11 cellular contexts compared by ENCODE assay signal in the genomic region with DNA sequence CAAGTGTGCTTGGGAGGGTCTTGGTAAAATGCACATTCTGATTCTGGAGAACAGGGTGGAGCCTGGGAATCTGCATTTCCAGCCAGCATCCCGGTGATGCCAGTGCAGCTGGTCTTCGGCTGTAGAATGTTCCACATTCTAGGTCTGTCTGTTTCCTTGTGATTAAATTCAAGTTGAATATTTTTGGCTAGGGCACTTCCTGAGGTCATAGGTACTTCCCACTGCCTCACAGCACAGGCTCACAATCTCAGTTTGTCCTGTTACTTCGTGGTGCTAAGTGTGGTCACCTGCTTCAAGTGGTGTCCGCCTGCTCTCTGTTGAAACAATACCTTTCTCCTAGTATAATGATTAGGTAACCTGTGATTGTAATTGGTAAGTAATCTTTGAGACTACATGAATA. TPM values are rescaled to one million over a fixed set of nuclear protein-coding genes. Genes with fewer than 3 reads are reported as not detected.
DNase-seq lines count a peak whose midpoint lies in the region; ATAC-seq, FAIRE-seq and TF ChIP-seq lines count a peak whose summit lies in the region.
"Had no signal": no experiment of that assay in that cellular context is flagged by ENCODE, and none has a peak within 500 bp of the region (broad histone marks: within the 10 kb centered on the region; RNA-seq: fewer than 3 reads in every experiment).

No MANE protein-coding gene starts in this region.

- H3K4me1 ChIP-seq in GM12878 (ENCODE audit: control insufficient read depth, insufficient read depth, low read length): peaks cover 8% of the 10 kb centered on the region

- no peak overlapping the region for H3K27ac ChIP-seq in GM12878 (ENCODE audit: control insufficient read depth, insufficient read depth)
- peak overlapping the region in 15 of 21 experiments; percentile 23 to 85 (median 66) for H3K27ac ChIP-seq in skin epidermis

- no peaks in the 10 kb centered on the region for H3K27me3 ChIP-seq in GM12878 (replicated peaks in 1 of 2; ENCODE audit: control insufficient read depth in 2 of 2, insufficient read depth in 2 of 2, low read length in 1 of 2)

- no peak for TF ChIP-seq POLR2A in GM12878 (IDR thresholded peaks at IDR 0.05; ENCODE audit: low read depth, low read length)

- no peak for TF ChIP-seq RAD21 in GM12878 (IDR thresholded peaks at IDR 0.05; ENCODE audit: insufficient read depth, low read depth, low read length)

- TF ChIP-seq CTCF in GM12878 (IDR thresholded peaks at IDR 0.05 in 2 of 3, conservative IDR thresholded peaks at IDR 0.05 in 1 of 3; ENCODE audit: control insufficient read depth in 2 of 3, extremely low read depth in 1 of 3, insufficient read depth in 1 of 3, low read depth in 3 of 3, low read length in 3 of 3): no peak

- peak; percentile 78 for ATAC-seq in GM12878
- ATAC-seq in HG02970 (IDR thresholded peaks at IDR 0.05; ENCODE audit: low FRiP score, unreplicated experiment): no peak
- ATAC-seq in GM18511 (IDR thresholded peaks at IDR 0.05; ENCODE audit: unreplicated experiment): no peak
- ATAC-seq in HG03342 (IDR thresholded peaks at IDR 0.05; ENCODE audit: unreplicated experiment): no peak
- ATAC-seq: activated CD8-positive, alpha-beta T cell treated with anti-CD3 and anti-CD28 coated beads, Interleukin-2, amount 10 ng/mL, durations not matched to agents 7 days and 5 days had no signal

- in situ Hi-C loops in GM12878 (cut with MboI): no loop called here

- DNase-seq in HT1080 (ENCODE audit: low read depth) (peak; percentile 54), GM12878 (ENCODE audit: low read depth, low spot score) (no peak), iris pigment epithelial cell (ENCODE audit: low read depth) (peak; percentile 67), NCI-H2196 (lab: John Stamatoyannopoulos, UW; ENCODE audit: unreplicated experiment) (no peak)
- DNase-seq: activated CD8-positive, alpha-beta T cell treated with anti-CD3 and anti-CD28 coated beads, Interleukin-2, amount 10 ng/mL, durations not matched to agents 7 days and 5 days; caudate nucleus had no signal

- 0 out of 4 replicates have a peak, but pooled peaks of 1 of the 2 experiments have one; percentile 20 for TF ChIP-seq EP300 in GM12878 (IDR thresholded peaks at IDR 0.05; ENCODE audit: borderline replicate concordance in 1 of 2, control insufficient read depth in 1 of 2, low read depth in 2 of 2, low read length in 2 of 2)

- H3K79me2 ChIP-seq in GM12878 (ENCODE audit: control insufficient read depth, insufficient read depth, low read length): peaks cover under 1% of the 10 kb centered on the region; the same call in 1 of the 2 replicates

- RAD21 ChIA-PET in GM12878 (lab: Charles Lee; ENCODE audit: unreplicated experiment): interaction anchor here (2.3 kb wide), 1 partner anchor 39 kb away, joined by 7 read pairs; a partner anchor contains a TSS

- no peak overlapping the region for H3K9ac ChIP-seq in GM12878 (ENCODE audit: control insufficient read depth, insufficient read depth, low read length)

- intact Hi-C loops in GM12878 (cut with micrococcal nuclease; ENCODE audit: unreplicated experiment): no loop called here

- no peaks in the 10 kb centered on the region for H3K9me3 ChIP-seq in GM12878 (replicated peaks; ENCODE audit: control insufficient read depth, insufficient read depth, low read length)

- POLR2A ChIA-PET in GM12878 (lab: Charles Lee): interaction anchor here (1.2 to 2.4 kb wide), 4 partner anchors 9 to 28 kb away, joined by 3 to 6 read pairs (median 5); no protein-coding TSS in a partner anchor

- 59% methylated on average over 4 of the region's 4 CpGs for WGBS in GM12878 (ENCODE audit: insufficient coverage, insufficient replicate concordance, low lambda C conversion rate, missing lambda C conversion rate)

- BruUV-seq in GM12878 (replicated peaks; lab: Mats Ljungman, UMichigan): no TSS peak

- H3K4me3 ChIP-seq in GM12878 (no peak overlapping the region), skin epidermis (no peak overlapping the region)

- SMC1A ChIA-PET in GM12878 (lab: Charles Lee; ENCODE audit: uncharacterized antibody, unreplicated experiment): interaction anchor here (4.2 to 5.3 kb wide), 2 partner anchors 11 to 25 kb away, joined by 17 read pairs; no protein-coding TSS in a partner anchor

- no peak for FAIRE-seq in GM12878 (lab: Jason Lieb, UNC)
- FAIRE-seq: HTR-8/SVneo had no signal

- CTCF ChIA-PET in GM12878 (lab: Yijun Ruan, JAX): interaction anchor here (1.0 to 2.1 kb wide), 4 partner anchors 25 to 43 kb away, joined by 3 to 7 read pairs (median 4); no protein-coding TSS in a partner anchor

- no peaks in the 10 kb centered on the region for H3K36me3 ChIP-seq in GM12878 (ENCODE audit: control insufficient read depth in 2 of 2, insufficient read depth in 2 of 2, low read length in 1 of 2)

- H2AFZ ChIP-seq in GM12878 (ENCODE audit: control insufficient read depth, low read depth, low read length): no peak overlapping the region

- H4K20me1 ChIP-seq in GM12878 (ENCODE audit: control insufficient read depth, insufficient read depth): peaks cover 13% of the 10 kb centered on the region

- H3K4me2 ChIP-seq in GM12878 (ENCODE audit: control insufficient read depth, insufficient read depth): no peak overlapping the region

TF ChIP-seq in GM12878, 131 proteins besides CTCF, POLR2A, EP300 and RAD21 (continues in another document):
- TF ChIP-seq FOXM1 (IDR thresholded peaks at IDR 0.05; ENCODE audit: low read depth, low read length) (no peak), RUNX3 (IDR thresholded peaks at IDR 0.05; ENCODE audit: low read length) (peak; percentile 29; the same call in 1 of the 2 replicates), STAT3 (IDR thresholded peaks at IDR 0.05; ENCODE audit: low read depth, low read length) (no peak), IKZF2 (IDR thresholded peaks at IDR 0.05) (peak in 1 of 2 experiments; percentile 25; a peak in 1 of 4 replicates), IKZF1 (conservative IDR thresholded peaks at IDR 0.05) (peak; percentile 49)
- TF ChIP-seq, protein P1, sequence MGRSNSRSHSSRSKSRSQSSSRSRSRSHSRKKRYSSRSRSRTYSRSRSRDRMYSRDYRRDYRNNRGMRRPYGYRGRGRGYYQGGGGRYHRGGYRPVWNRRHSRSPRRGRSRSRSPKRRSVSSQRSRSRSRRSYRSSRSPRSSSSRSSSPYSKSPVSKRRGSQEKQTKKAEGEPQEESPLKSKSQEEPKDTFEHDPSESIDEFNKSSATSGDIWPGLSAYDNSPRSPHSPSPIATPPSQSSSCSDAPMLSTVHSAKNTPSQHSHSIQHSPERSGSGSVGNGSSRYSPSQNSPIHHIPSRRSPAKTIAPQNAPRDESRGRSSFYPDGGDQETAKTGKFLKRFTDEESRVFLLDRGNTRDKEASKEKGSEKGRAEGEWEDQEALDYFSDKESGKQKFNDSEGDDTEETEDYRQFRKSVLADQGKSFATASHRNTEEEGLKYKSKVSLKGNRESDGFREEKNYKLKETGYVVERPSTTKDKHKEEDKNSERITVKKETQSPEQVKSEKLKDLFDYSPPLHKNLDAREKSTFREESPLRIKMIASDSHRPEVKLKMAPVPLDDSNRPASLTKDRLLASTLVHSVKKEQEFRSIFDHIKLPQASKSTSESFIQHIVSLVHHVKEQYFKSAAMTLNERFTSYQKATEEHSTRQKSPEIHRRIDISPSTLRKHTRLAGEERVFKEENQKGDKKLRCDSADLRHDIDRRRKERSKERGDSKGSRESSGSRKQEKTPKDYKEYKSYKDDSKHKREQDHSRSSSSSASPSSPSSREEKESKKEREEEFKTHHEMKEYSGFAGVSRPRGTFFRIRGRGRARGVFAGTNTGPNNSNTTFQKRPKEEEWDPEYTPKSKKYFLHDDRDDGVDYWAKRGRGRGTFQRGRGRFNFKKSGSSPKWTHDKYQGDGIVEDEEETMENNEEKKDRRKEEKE (IDR thresholded peaks at IDR 0.05): no peak
- TF ChIP-seq, protein P2, sequence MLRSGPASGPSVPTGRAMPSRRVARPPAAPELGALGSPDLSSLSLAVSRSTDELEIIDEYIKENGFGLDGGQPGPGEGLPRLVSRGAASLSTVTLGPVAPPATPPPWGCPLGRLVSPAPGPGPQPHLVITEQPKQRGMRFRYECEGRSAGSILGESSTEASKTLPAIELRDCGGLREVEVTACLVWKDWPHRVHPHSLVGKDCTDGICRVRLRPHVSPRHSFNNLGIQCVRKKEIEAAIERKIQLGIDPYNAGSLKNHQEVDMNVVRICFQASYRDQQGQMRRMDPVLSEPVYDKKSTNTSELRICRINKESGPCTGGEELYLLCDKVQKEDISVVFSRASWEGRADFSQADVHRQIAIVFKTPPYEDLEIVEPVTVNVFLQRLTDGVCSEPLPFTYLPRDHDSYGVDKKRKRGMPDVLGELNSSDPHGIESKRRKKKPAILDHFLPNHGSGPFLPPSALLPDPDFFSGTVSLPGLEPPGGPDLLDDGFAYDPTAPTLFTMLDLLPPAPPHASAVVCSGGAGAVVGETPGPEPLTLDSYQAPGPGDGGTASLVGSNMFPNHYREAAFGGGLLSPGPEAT (IDR thresholded peaks at IDR 0.05; ENCODE audit: low read depth): peak; percentile 46; the same call in 1 of the 2 replicates

RNA-seq across cellular contexts. Expression of a gene that starts 40.1 kb away (rescaled TPM):
- 126 and 138 TPM in 2 replicates for total RNA-seq in HT1080 (2014; rRNA removed; shearing (Covaris generic))
- polyA plus RNA-seq in HT1080 (2015; cell fraction: cytosol; rRNA removed): 23.9 and 28.8 TPM in 2 replicates
- polyA plus RNA-seq in HT1080 (2015; cell fraction: nucleus; rRNA removed): 927 and 954 TPM in 2 replicates
- total RNA-seq in GM12878 (2013; cell fraction: nucleolus; rRNA removed): 317 and 324 TPM in 2 replicates
- total RNA-seq in GM12878 (2014; rRNA removed) (41.3 and 44.1 TPM in 2 replicates), GM12878 (2014; rRNA removed; fragmentation: Illumina TruSeq; extraction: Trizol) (28.7 and 29.8 TPM in 2 replicates), GM12878 (2021) (51.8 and 58.1 TPM in 2 replicates)
- polyA plus RNA-seq in GM12878 (2011; ENCODE audit: low read depth): 21.1 TPM
- polyA plus RNA-seq in GM12878 (2011; rRNA removed) (29.9 and 40.9 TPM in 2 replicates), GM12878 (2014; fragmentation: Illumina TruSeq; extraction: Trizol) (32.3 and 33.1 TPM in 2 replicates), GM12878 (2014; fragmentation: Nextera tagmentation; extraction: Ambion mirVana) (10 to 100 TPM; 13.6 to 15.8 TPM), GM12878 (2014; rRNA removed) (22.9 and 26.4 TPM in 2 replicates), GM12878 (2016; fragmentation: Nextera tagmentation; extraction: Ambion mirVana) (10 to 100 TPM; 18.9 to 20.3 TPM)
- polyA plus RNA-seq in GM12878 (2011; cell fraction: cytosol; rRNA removed): 58.3 and 60.6 TPM in 2 replicates
- 205 and 415 TPM in 2 replicates for polyA plus RNA-seq in GM12878 (2011; cell fraction: nucleus; rRNA removed)
- polyA plus RNA-seq in GM12878 (2012): 28.7 and 30.9 TPM in 2 replicates
- polyA minus RNA-seq in GM12878 (2011; rRNA and poly(A)+ RNA removed): 153 and 195 TPM in 2 replicates
- polyA minus RNA-seq in GM12878 (2011; cell fraction: cytosol; rRNA and poly(A)+ RNA removed): 90.3 and 94.3 TPM in 2 replicates
- polyA minus RNA-seq in GM12878 (2011; cell fraction: nucleus; rRNA and poly(A)+ RNA removed): 105 and 299 TPM in 2 replicates

Comparison
In these comparisons a context has a peak if more than half of its experiments do, and no peak if none do; other contexts are left out.
1. DNase-seq: peak in HT1080 (single experiment) and iris pigment epithelial cell (single experiment); none in GM12878 (single experiment) and NCI-H2196 (single experiment).